Comparison of ENCODE assay signal across 1 cellular context in genomic region chr11:61332823-61333637, GRCh38.
TF ChIP-seq lines count a peak whose summit lies in the region.

DDB1 (minus strand) TSS chr11:61333105; CDS start chr11:61332968, 137 bp downstream.
TKFC (plus strand) TSS chr11:61333228; CDS start chr11:61334729, 1,501 bp downstream.

TF ChIP-seq in HepG2, 621 proteins besides CTCF, POLR2A, EP300 and RAD21 (continued from another document and continues in another):
- TF ChIP-seq ZNF142 (CRISPR knock-in tag; IDR thresholded peaks at IDR 0.05) (0 out of 2 replicates have a peak, but pooled peaks have one; percentile 21), DR1 (CRISPR knock-in tag; IDR thresholded peaks at IDR 0.05) (peak; percentile 88), ZNF792 (CRISPR knock-in tag; IDR thresholded peaks at IDR 0.05) (peak; percentile 75), ZNF280B (CRISPR knock-in tag; IDR thresholded peaks at IDR 0.05; ENCODE audit: borderline replicate concordance) (no peak; the same call in 1 of the 2 replicates), ZBTB8A (CRISPR knock-in tag; IDR thresholded peaks at IDR 0.05; ENCODE audit: borderline replicate concordance, low read depth) (no peak), SALL2 (CRISPR knock-in tag; IDR thresholded peaks at IDR 0.05) (peak; percentile 57; the same call in 1 of the 2 replicates), ZMYM2 (CRISPR knock-in tag; IDR thresholded peaks at IDR 0.05) (no peak; the same call in 1 of the 2 replicates), CBX5 (CRISPR knock-in tag; IDR thresholded peaks at IDR 0.05; ENCODE audit: borderline replicate concordance) (peak; percentile 48; the same call in 1 of the 2 replicates), ZNF574 (CRISPR knock-in tag; IDR thresholded peaks at IDR 0.05) (peak; percentile 100), ZNF709 (CRISPR knock-in tag; IDR thresholded peaks at IDR 0.05) (peak; percentile 74), ZNF512B (CRISPR knock-in tag; IDR thresholded peaks at IDR 0.05; ENCODE audit: borderline replicate concordance) (no peak), THRA (CRISPR knock-in tag; IDR thresholded peaks at IDR 0.05; ENCODE audit: borderline replicate concordance) (peak; percentile 81), ZNF556 (CRISPR knock-in tag; IDR thresholded peaks at IDR 0.05; ENCODE audit: borderline replicate concordance) (peak; percentile 71; the same call in 1 of the 2 replicates), ATF4 (CRISPR knock-in tag; IDR thresholded peaks at IDR 0.05) (0 out of 4 replicates have a peak, but pooled peaks of 1 of the 2 experiments have one; percentile 62), ZNF20 (CRISPR knock-in tag; IDR thresholded peaks at IDR 0.05) (no peak), ZNF883 (CRISPR knock-in tag; IDR thresholded peaks at IDR 0.05; ENCODE audit: not compliant biosample characterization) (peak; percentile 88), RNF2 (conservative IDR thresholded peaks at IDR 0.05; ENCODE audit: low read depth) (0 out of 2 replicates have a peak, but pooled peaks have one; percentile 47), CREB1 (IDR thresholded peaks at IDR 0.05) (no peak), CREB1 (CRISPR knock-in tag; IDR thresholded peaks at IDR 0.05) (no peak), HINFP (CRISPR knock-in tag; IDR thresholded peaks at IDR 0.05; ENCODE audit: low read depth) (0 out of 2 replicates have a peak, but pooled peaks have one; percentile 3), REST (IDR thresholded peaks at IDR 0.05; ENCODE audit: borderline replicate concordance in 1 of 2, low read depth in 1 of 2, low read length in 2 of 2) (peak in 1 of 2 experiments; percentile 10; a peak in 1 of 4 replicates), FOXP1 (IDR thresholded peaks at IDR 0.05) (no peak), FOXP1 (CRISPR knock-in tag; IDR thresholded peaks at IDR 0.05) (no peak), ZNF382 (CRISPR knock-in tag; IDR thresholded peaks at IDR 0.05; ENCODE audit: borderline replicate concordance) (no peak)
